ENCODE assay signal across 21 cellular contexts in the genomic region with DNA sequence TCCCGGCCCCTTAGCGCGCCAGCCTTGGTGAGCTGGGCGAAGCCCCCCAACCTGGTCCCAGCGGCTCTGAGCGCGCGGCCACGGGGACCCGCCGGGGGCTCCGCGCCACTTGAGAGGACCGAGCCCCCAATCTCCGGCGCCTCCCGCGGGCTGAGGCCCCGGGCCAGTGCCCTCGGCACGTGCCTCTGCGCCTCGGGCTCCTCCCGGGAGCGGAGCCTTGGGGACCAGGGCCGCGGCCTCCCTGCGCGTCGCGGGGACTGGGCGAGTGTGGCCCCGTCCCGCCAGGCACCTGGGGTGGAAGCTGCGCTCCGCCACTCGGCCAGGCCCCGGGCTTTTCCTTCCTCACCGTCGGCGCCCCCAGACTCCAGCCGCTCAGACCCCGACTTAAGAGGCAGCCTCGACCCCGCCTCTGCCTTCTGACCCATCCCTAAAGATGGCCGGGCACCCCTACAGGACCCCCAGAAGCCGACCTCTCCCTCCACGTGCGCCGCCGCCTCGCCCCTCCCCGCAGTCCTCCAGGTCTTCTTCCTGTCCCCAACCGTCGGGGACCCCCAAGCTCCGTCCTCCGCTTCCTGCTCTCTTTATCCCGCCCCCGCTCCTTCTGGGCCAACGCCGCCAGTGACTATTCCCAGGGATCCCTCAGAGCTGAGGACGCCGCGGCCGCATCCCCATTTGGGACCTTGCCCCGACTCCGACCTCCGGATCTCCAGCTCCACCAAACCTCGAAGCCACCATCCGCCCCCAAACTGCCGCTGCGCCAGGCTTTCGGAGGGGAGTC. TPM values are rescaled to one million over a fixed set of nuclear protein-coding genes. Genes with fewer than 3 reads are reported as not detected.
A peak's percentile ranks its signal among the peaks of the same experiment; 100 is the strongest.
DNase-seq lines count a peak whose midpoint lies in the region; ATAC-seq and TF ChIP-seq lines count a peak whose summit lies in the region.
"Had no signal": no experiment of that assay in that cellular context is flagged by ENCODE, and none has a peak within 500 bp of the region (broad histone marks: within the 10 kb centered on the region; RNA-seq: fewer than 3 reads in every experiment).

No MANE protein-coding gene starts in this region.

- H3K9me3 ChIP-seq in iPS-18a (ENCODE audit: control insufficient read depth, low read depth, low read length), result no peaks in the 10 kb centered on the region

- H3K27ac ChIP-seq in iPS-18a (ENCODE audit: low read length), result no peak overlapping the region
- H3K27ac ChIP-seq: BLaER1 treated with 17β-estradiol and CSF1 and Interleukin-3, amounts not matched to agents 10 nM and 100 nM; heart left ventricle; upper lobe of left lung had no signal

- no peak overlapping the region for H3K27ac Mint-ChIP-seq in activated CD8-positive, alpha-beta T cell treated with anti-CD3 and anti-CD28 coated beads for 36 hours
- H3K27ac Mint-ChIP-seq in activated CD8-positive, alpha-beta T cell treated with anti-CD3 and anti-CD28 coated beads, Interleukin-2, amount 10 ng/mL, durations not matched to agents 7 days and 5 days, result no peak overlapping the region
- H3K27ac Mint-ChIP-seq in WTC11, result no peak overlapping the region
- H3K27ac Mint-ChIP-seq in stimulated activated memory B cell treated with anti-CD40 and anti-IgM and Interleukin-4, amounts not matched to agents 10 μg/mL and 1 μg/mL and 100 μg/mL, for 72 hours, result no peak overlapping the region
- H3K27ac Mint-ChIP-seq: activated CD4-positive, alpha-beta T cell treated with anti-CD3 and anti-CD28 coated beads, Interleukin-2, amount 10 ng/mL, durations not matched to agents 7 days and 5 days; nephron had no signal

- no peaks in the 10 kb centered on the region for H3K9me3 Mint-ChIP-seq in activated CD8-positive, alpha-beta T cell treated with anti-CD3 and anti-CD28 coated beads for 36 hours
- no peaks in the 10 kb centered on the region for H3K9me3 Mint-ChIP-seq in activated CD8-positive, alpha-beta T cell treated with anti-CD3 and anti-CD28 coated beads, Interleukin-2, amount 10 ng/mL, durations not matched to agents 7 days and 5 days (ENCODE audit: insufficient read depth)
- H3K9me3 Mint-ChIP-seq in WTC11, result no peaks in the 10 kb centered on the region
- H3K9me3 Mint-ChIP-seq in stimulated activated memory B cell treated with anti-CD40 and anti-IgM and Interleukin-4, amounts not matched to agents 10 μg/mL and 1 μg/mL and 100 μg/mL, for 72 hours, result no peaks in the 10 kb centered on the region
- H3K9me3 Mint-ChIP-seq: activated CD4-positive, alpha-beta T cell treated with anti-CD3 and anti-CD28 coated beads, Interleukin-2, amount 10 ng/mL, durations not matched to agents 7 days and 5 days had no signal

- H3K27me3 ChIP-seq in iPS-18a (ENCODE audit: control insufficient read depth, insufficient read depth, low read length), result peaks cover 26% of the 10 kb centered on the region

- peaks cover 23% of the 10 kb centered on the region for H3K36me3 Mint-ChIP-seq in activated CD8-positive, alpha-beta T cell treated with anti-CD3 and anti-CD28 coated beads for 36 hours (ENCODE audit: low read depth)
- peaks cover 10% of the 10 kb centered on the region for H3K36me3 Mint-ChIP-seq in activated CD8-positive, alpha-beta T cell treated with anti-CD3 and anti-CD28 coated beads, Interleukin-2, amount 10 ng/mL, durations not matched to agents 7 days and 5 days (ENCODE audit: low read depth)
- H3K36me3 Mint-ChIP-seq in WTC11, result peaks cover 9% of the 10 kb centered on the region
- peaks cover 40% of the 10 kb centered on the region for H3K36me3 Mint-ChIP-seq in stimulated activated memory B cell treated with anti-CD40 and anti-IgM and Interleukin-4, amounts not matched to agents 10 μg/mL and 1 μg/mL and 100 μg/mL, for 72 hours

- TF ChIP-seq CTCF in activated CD8-positive, alpha-beta T cell treated with anti-CD3 and anti-CD28 coated beads for 36 hours (IDR thresholded peaks at IDR 0.05), result no peak
- TF ChIP-seq CTCF in WTC11 (IDR thresholded peaks at IDR 0.05), result no peak
- no peak for TF ChIP-seq CTCF in GM20000 (IDR thresholded peaks at IDR 0.05; ENCODE audit: extremely low read depth, missing control alignments)

- no peak for ATAC-seq in activated CD8-positive, alpha-beta T cell treated with anti-CD3 and anti-CD28 coated beads for 36 hours
- ATAC-seq in activated CD8-positive, alpha-beta T cell treated with anti-CD3 and anti-CD28 coated beads, Interleukin-2, amount 10 ng/mL, durations not matched to agents 7 days and 5 days, result no peak
- ATAC-seq in WTC11 (peak; percentile 25), GM21367 (IDR thresholded peaks at IDR 0.05; ENCODE audit: unreplicated experiment) (no peak)
- no peak for ATAC-seq in stimulated activated memory B cell treated with anti-CD40 and anti-IgM and Interleukin-4, amounts not matched to agents 10 μg/mL and 1 μg/mL and 100 μg/mL, for 72 hours
- ATAC-seq: heart left ventricle, Panc1 had no signal

- intact Hi-C loops in activated CD8-positive, alpha-beta T cell treated with anti-CD3 and anti-CD28 coated beads for 36 hours (cut with micrococcal nuclease), result no loop called here

- no peaks in the 10 kb centered on the region for H3K4me1 ChIP-seq in iPS-18a (ENCODE audit: control insufficient read depth, low read depth, low read length)
- H3K4me1 ChIP-seq: BLaER1 treated with 17β-estradiol and CSF1 and Interleukin-3, amounts not matched to agents 10 nM and 100 nM; heart left ventricle had no signal

- peaks cover 3% of the 10 kb centered on the region for H3K36me3 ChIP-seq in iPS-18a (ENCODE audit: control insufficient read depth, low read depth, low read length)

- POLR2A ChIA-PET in activated CD8-positive, alpha-beta T cell treated with anti-CD3 and anti-CD28 coated beads for 36 hours (lab: Charles Lee), result no interaction called here
- POLR2A ChIA-PET in activated CD8-positive, alpha-beta T cell treated with anti-CD3 and anti-CD28 coated beads, Interleukin-2, amount 10 ng/mL, durations not matched to agents 7 days and 5 days (lab: Charles Lee), result no interaction called here
- POLR2A ChIA-PET in WTC11 (lab: Charles Lee), result interaction anchor here (1.1 kb wide), 1 partner anchor 112 kb away, joined by 3 read pairs; no protein-coding TSS in a partner anchor

- peaks cover 23% of the 10 kb centered on the region for H3K27me3 Mint-ChIP-seq in activated CD8-positive, alpha-beta T cell treated with anti-CD3 and anti-CD28 coated beads for 36 hours
- peaks cover 25% of the 10 kb centered on the region for H3K27me3 Mint-ChIP-seq in activated CD8-positive, alpha-beta T cell treated with anti-CD3 and anti-CD28 coated beads, Interleukin-2, amount 10 ng/mL, durations not matched to agents 7 days and 5 days (ENCODE audit: low read depth)
- H3K27me3 Mint-ChIP-seq in WTC11 (ENCODE audit: low read depth), result peaks cover 21% of the 10 kb centered on the region
- H3K27me3 Mint-ChIP-seq in stimulated activated memory B cell treated with anti-CD40 and anti-IgM and Interleukin-4, amounts not matched to agents 10 μg/mL and 1 μg/mL and 100 μg/mL, for 72 hours, result peaks cover 20% of the 10 kb centered on the region

- peaks cover 6% of the 10 kb centered on the region for H3K4me1 Mint-ChIP-seq in activated CD8-positive, alpha-beta T cell treated with anti-CD3 and anti-CD28 coated beads for 36 hours (ENCODE audit: low read depth)
- H3K4me1 Mint-ChIP-seq in activated CD8-positive, alpha-beta T cell treated with anti-CD3 and anti-CD28 coated beads, Interleukin-2, amount 10 ng/mL, durations not matched to agents 7 days and 5 days (ENCODE audit: low read depth), result peaks cover 3% of the 10 kb centered on the region
- H3K4me1 Mint-ChIP-seq in WTC11, result peaks cover 15% of the 10 kb centered on the region
- H3K4me1 Mint-ChIP-seq in stimulated activated memory B cell treated with anti-CD40 and anti-IgM and Interleukin-4, amounts not matched to agents 10 μg/mL and 1 μg/mL and 100 μg/mL, for 72 hours, result peaks cover 10% of the 10 kb centered on the region
- H3K4me1 Mint-ChIP-seq: nephron had no signal

- no peak for DNase-seq in activated CD8-positive, alpha-beta T cell treated with anti-CD3 and anti-CD28 coated beads for 36 hours
- DNase-seq in activated CD8-positive, alpha-beta T cell treated with anti-CD3 and anti-CD28 coated beads, Interleukin-2, amount 10 ng/mL, durations not matched to agents 7 days and 5 days, result no peak
- peak; percentile 22 for DNase-seq in WTC11 (ENCODE audit: low spot score)
- DNase-seq in GM20000 (ENCODE audit: low spot score), result no peak
- no peak for DNase-seq in mucosa of gallbladder (ENCODE audit: low spot score)
- DNase-seq: activated CD4-positive, alpha-beta T cell treated with anti-CD3 and anti-CD28 coated beads, Interleukin-2, amount 10 ng/mL, durations not matched to agents 7 days and 5 days; activated CD8-positive, alpha-beta memory T cell treated with anti-CD3 and anti-CD28 coated beads, Interleukin-2, amount 50 U/mL, for 48 hours; DMS 273 treated with DMSO at 0.1 percent for 48 hours; heart left ventricle; NCI-H1930; stimulated activated CD4-positive, alpha-beta T cell treated with anti-CD3 and anti-CD28 coated beads, Interleukin-2, amount 100 ng/mL, for 24 hours had no signal

- H3K9ac ChIP-seq in iPS-18a (ENCODE audit: low read length), result no peak overlapping the region
- H3K9ac ChIP-seq: BLaER1 treated with 17β-estradiol and CSF1 and Interleukin-3, amounts not matched to agents 10 nM and 100 nM had no signal

- peak overlapping the region; percentile 52 for H3K4me3 Mint-ChIP-seq in activated CD8-positive, alpha-beta T cell treated with anti-CD3 and anti-CD28 coated beads for 36 hours
- H3K4me3 Mint-ChIP-seq in activated CD8-positive, alpha-beta T cell treated with anti-CD3 and anti-CD28 coated beads, Interleukin-2, amount 10 ng/mL, durations not matched to agents 7 days and 5 days, result no peak overlapping the region
- peak overlapping the region; percentile 56 for H3K4me3 Mint-ChIP-seq in WTC11
- peak overlapping the region; percentile 72 for H3K4me3 Mint-ChIP-seq in stimulated activated memory B cell treated with anti-CD40 and anti-IgM and Interleukin-4, amounts not matched to agents 10 μg/mL and 1 μg/mL and 100 μg/mL, for 72 hours
- H3K4me3 Mint-ChIP-seq: activated CD4-positive, alpha-beta T cell treated with anti-CD3 and anti-CD28 coated beads, Interleukin-2, amount 10 ng/mL, durations not matched to agents 7 days and 5 days; nephron had no signal

- CTCF ChIA-PET in activated CD8-positive, alpha-beta T cell treated with anti-CD3 and anti-CD28 coated beads for 36 hours (lab: Charles Lee), result no interaction called here
- CTCF ChIA-PET in activated CD8-positive, alpha-beta T cell treated with anti-CD3 and anti-CD28 coated beads, Interleukin-2, amount 10 ng/mL, durations not matched to agents 7 days and 5 days (lab: Charles Lee), result no interaction called here
- CTCF ChIA-PET in WTC11 (lab: Charles Lee), result no interaction called here

- peak overlapping the region; percentile 21 for H3K4me3 ChIP-seq in iPS-18a (ENCODE audit: low read length)
- H3K4me3 ChIP-seq: BLaER1 treated with 17β-estradiol and CSF1 and Interleukin-3, amounts not matched to agents 10 nM and 100 nM; heart left ventricle; lung; upper lobe of left lung had no signal

RNA-seq across cellular contexts. Expression of a gene that starts 0.8 kb away (rescaled TPM):
- total RNA-seq in activated CD8-positive, alpha-beta T cell treated with anti-CD3 and anti-CD28 coated beads for 36 hours, result not detected
- total RNA-seq in activated CD8-positive, alpha-beta T cell treated with anti-CD3 and anti-CD28 coated beads, Interleukin-2, amount 10 ng/mL, durations not matched to agents 7 days and 5 days, result not detected
- total RNA-seq in WTC11 (2021), result not detected in 3 replicates
- total RNA-seq in mucosa of gallbladder, result not detected
- total RNA-seq: activated CD4-positive, alpha-beta T cell treated with anti-CD3 and anti-CD28 coated beads, Interleukin-2, amount 10 ng/mL, durations not matched to agents 7 days and 5 days; heart left ventricle; lung; posterior vena cava; skeletal muscle tissue; upper lobe of left lung had no signal

RNA-seq across cellular contexts. Expression of a gene that starts 8.3 kb away (rescaled TPM):
- 1 to 10 TPM; 1.1 to 1.4 TPM for total RNA-seq in activated CD8-positive, alpha-beta T cell treated with anti-CD3 and anti-CD28 coated beads for 36 hours
- not detected for total RNA-seq in activated CD8-positive, alpha-beta T cell treated with anti-CD3 and anti-CD28 coated beads, Interleukin-2, amount 10 ng/mL, durations not matched to agents 7 days and 5 days
- total RNA-seq in WTC11 (2021) (7.4 to 8.0 TPM (median 7.5 TPM) in 3 replicates), mucosa of gallbladder (21.3 TPM)
- total RNA-seq: skeletal muscle tissue had no signal

RNA-seq across cellular contexts. Expression of a gene that starts 25.2 kb away (rescaled TPM):
- 10 to 100 TPM; 51.2 to 54.5 TPM for total RNA-seq in activated CD8-positive, alpha-beta T cell treated with anti-CD3 and anti-CD28 coated beads for 36 hours
- 10 to 100 TPM; 77.3 to 88.9 TPM for total RNA-seq in activated CD8-positive, alpha-beta T cell treated with anti-CD3 and anti-CD28 coated beads, Interleukin-2, amount 10 ng/mL, durations not matched to agents 7 days and 5 days
- total RNA-seq in WTC11 (2021), result 58.5 to 60.3 TPM (median 59.2 TPM) in 3 replicates
- total RNA-seq in mucosa of gallbladder, result 108 TPM

RNA-seq across cellular contexts. Expression of a gene that starts 40.7 kb away (rescaled TPM):
- not detected for total RNA-seq in activated CD8-positive, alpha-beta T cell treated with anti-CD3 and anti-CD28 coated beads for 36 hours
- not detected for total RNA-seq in activated CD8-positive, alpha-beta T cell treated with anti-CD3 and anti-CD28 coated beads, Interleukin-2, amount 10 ng/mL, durations not matched to agents 7 days and 5 days
- 0.25 to 0.27 TPM (median 0.26 TPM) in 3 replicates for total RNA-seq in WTC11 (2021)
- total RNA-seq in mucosa of gallbladder, result 0.98 TPM
- total RNA-seq: activated CD4-positive, alpha-beta T cell treated with anti-CD3 and anti-CD28 coated beads, Interleukin-2, amount 10 ng/mL, durations not matched to agents 7 days and 5 days had no signal
